ENCODE assay signal across 16 cellular contexts in genomic region chr2:98709530-98709929, GRCh38. TPM values are rescaled to one million over a fixed set of nuclear protein-coding genes. Genes with fewer than 3 reads are reported as not detected.
DNase-seq lines count a peak whose midpoint lies in the region; ATAC-seq, FAIRE-seq and TF ChIP-seq lines count a peak whose summit lies in the region.
"Had no signal": no experiment of that assay in that cellular context is flagged by ENCODE, and none has a peak within 500 bp of the region (broad histone marks: within the 10 kb centered on the region; RNA-seq: fewer than 3 reads in every experiment).

No MANE protein-coding gene starts in this region.

- no peaks in the 10 kb centered on the region for H3K27me3 Mint-ChIP-seq in activated naive CD4-positive, alpha-beta T cell treated with anti-CD3 and anti-CD28 coated beads for 36 hours (ENCODE audit: low read depth)
- H3K27me3 Mint-ChIP-seq in activated CD8-positive, alpha-beta T cell treated with anti-CD3 and anti-CD28 coated beads, Interleukin-2, amount 10 ng/mL, durations not matched to agents 7 days and 5 days (ENCODE audit: low read depth): no peaks in the 10 kb centered on the region

- in situ Hi-C loops in gastrocnemius medialis (cut with MboI; ENCODE audit: low sequenced_read_pairs in 4 of 4) (no loop called here), HAP-1 (cut with MboI; ENCODE audit: low sequenced_read_pairs) (no loop called here)

- CTCF ChIA-PET in activated naive CD4-positive, alpha-beta T cell treated with anti-CD3 and anti-CD28 coated beads for 36 hours (lab: Charles Lee): interaction anchor here (0.6 to 1.2 kb wide), 4 partner anchors 13 to 773 kb away, joined by 3 to 4 read pairs (median 4); no protein-coding TSS in a partner anchor
- CTCF ChIA-PET in activated CD8-positive, alpha-beta T cell treated with anti-CD3 and anti-CD28 coated beads, Interleukin-2, amount 10 ng/mL, durations not matched to agents 7 days and 5 days (lab: Charles Lee): interaction anchor here (0.9 to 1.3 kb wide), 4 partner anchors 8 to 60 kb away, joined by 3 to 6 read pairs (median 4); no protein-coding TSS in a partner anchor

- H3K9me3 Mint-ChIP-seq in activated naive CD4-positive, alpha-beta T cell treated with anti-CD3 and anti-CD28 coated beads for 36 hours: no peaks in the 10 kb centered on the region
- no peaks in the 10 kb centered on the region for H3K9me3 Mint-ChIP-seq in activated CD8-positive, alpha-beta T cell treated with anti-CD3 and anti-CD28 coated beads, Interleukin-2, amount 10 ng/mL, durations not matched to agents 7 days and 5 days (ENCODE audit: insufficient read depth)
- H3K9me3 Mint-ChIP-seq: activated T-helper 1 cell treated with anti-CD3 and anti-CD28 coated beads, Interleukin-12 subunit alpha, Interleukin-12 subunit beta, Interleukin-2, Interleukin-4 antibody, amounts not matched to agents 30 ng/mL and 10 ng/mL and 1 ng/mL, durations not matched to agents 14 hours and 24 hours and 36 hours; naive B cell had no signal

- POLR2A ChIA-PET in activated CD8-positive, alpha-beta T cell treated with anti-CD3 and anti-CD28 coated beads, Interleukin-2, amount 10 ng/mL, durations not matched to agents 7 days and 5 days (lab: Charles Lee): interaction anchor here (0.7 to 1.1 kb wide), 3 partner anchors 10 to 93 kb away, joined by 4 to 6 read pairs (median 4); no protein-coding TSS in a partner anchor

- intact Hi-C loops in activated naive CD4-positive, alpha-beta T cell treated with anti-CD3 and anti-CD28 coated beads for 36 hours (cut with micrococcal nuclease): loop anchor here (1.0 kb wide), 1 partner anchor 10 kb away; no protein-coding TSS in a partner anchor
- intact Hi-C loops in left ventricle myocardium inferior (cut with micrococcal nuclease): no loop called here
- intact Hi-C loops in gastrocnemius medialis (cut with DNase I; ENCODE audit: low total_unique reads): no loop called here

- TF ChIP-seq CTCF in left ventricle myocardium inferior (IDR thresholded peaks at IDR 0.05; ENCODE audit: borderline replicate concordance) (no peak), gastrocnemius medialis (IDR thresholded peaks at IDR 0.05 in 4 of 5, conservative IDR thresholded peaks at IDR 0.05 in 1 of 5) (no peak)

- H3K9me3 ChIP-seq in left ventricle myocardium inferior (replicated peaks): no peaks in the 10 kb centered on the region
- no peaks in the 10 kb centered on the region for H3K9me3 ChIP-seq in small intestine (ENCODE audit: control insufficient read depth, low read depth)
- no peaks in the 10 kb centered on the region for H3K9me3 ChIP-seq in gastrocnemius medialis
- H3K9me3 ChIP-seq in HAP-1: no peaks in the 10 kb centered on the region
- H3K9me3 ChIP-seq: esophagus squamous epithelium, SJCRH30 had no signal

- H3K4me1 ChIP-seq in left ventricle myocardium inferior (peaks cover 75% of the 10 kb centered on the region), small intestine (ENCODE audit: control insufficient read depth in 2 of 2, insufficient read depth in 1 of 2, low read depth in 1 of 2, low read length in 1 of 2) (peaks cover 15 to 17% of the 10 kb centered on the region in 2 donors), gastrocnemius medialis (peaks cover 0 to 25% of the 10 kb centered on the region in 2 donors), HAP-1 (no peaks in the 10 kb centered on the region)
- H3K4me1 ChIP-seq: SJCRH30 had no signal

- H3K4me3 Mint-ChIP-seq in activated naive CD4-positive, alpha-beta T cell treated with anti-CD3 and anti-CD28 coated beads for 36 hours: no peak overlapping the region
- no peak overlapping the region for H3K4me3 Mint-ChIP-seq in activated CD8-positive, alpha-beta T cell treated with anti-CD3 and anti-CD28 coated beads, Interleukin-2, amount 10 ng/mL, durations not matched to agents 7 days and 5 days
- H3K4me3 Mint-ChIP-seq: activated T-helper 1 cell treated with anti-CD3 and anti-CD28 coated beads, Interleukin-12 subunit alpha, Interleukin-12 subunit beta, Interleukin-2, Interleukin-4 antibody, amounts not matched to agents 30 ng/mL and 10 ng/mL and 1 ng/mL, durations not matched to agents 14 hours and 24 hours and 36 hours had no signal

- no peaks in the 10 kb centered on the region for H3K27me3 ChIP-seq in left ventricle myocardium inferior (ENCODE audit: low read depth)
- no peaks in the 10 kb centered on the region for H3K27me3 ChIP-seq in small intestine (ENCODE audit: control insufficient read depth in 2 of 2, insufficient read depth in 2 of 2, low read length in 2 of 2)
- H3K27me3 ChIP-seq in gastrocnemius medialis: no peaks in the 10 kb centered on the region
- no peaks in the 10 kb centered on the region for H3K27me3 ChIP-seq in HAP-1 (ENCODE audit: low read depth)
- H3K27me3 ChIP-seq: esophagus squamous epithelium, SJCRH30 had no signal

- DNase-seq in activated naive CD4-positive, alpha-beta T cell treated with anti-CD3 and anti-CD28 coated beads for 36 hours: no peak
- no peak for DNase-seq in activated naive CD4-positive, alpha-beta T cell (lab: John Stamatoyannopoulos, UW)
- no peak for DNase-seq in activated CD8-positive, alpha-beta T cell treated with anti-CD3 and anti-CD28 coated beads, Interleukin-2, amount 10 ng/mL, durations not matched to agents 7 days and 5 days
- no peak for DNase-seq in left ventricle myocardium inferior
- DNase-seq in superior temporal gyrus (ENCODE audit: extremely low spot score): peak; percentile 85
- no peak for DNase-seq in small intestine
- no peak for DNase-seq in gastrocnemius medialis
- no peak for DNase-seq in HAP-1 (ENCODE audit: low spot score in 2 of 2)
- DNase-seq: esophagus squamous epithelium, naive B cell, NCI-H1417 treated with DMSO at 0.1 percent for 48 hours, NCI-H526, SJCRH30 had no signal

- no peak for FAIRE-seq in small intestine (lab: Jason Lieb, UNC)
- FAIRE-seq: HTR-8/SVneo, urothelium cell line had no signal

- H3K27ac ChIP-seq in left ventricle myocardium inferior (replicated peaks) (peak overlapping the region; percentile 64), small intestine (ENCODE audit: low read depth in 1 of 2, low read length in 1 of 2) (no peak overlapping the region), gastrocnemius medialis (no peak overlapping the region)
- H3K27ac ChIP-seq: esophagus squamous epithelium, SJCRH30 had no signal

- no peaks in the 10 kb centered on the region for H3K36me3 ChIP-seq in left ventricle myocardium inferior
- H3K36me3 ChIP-seq in small intestine (ENCODE audit: control insufficient read depth in 2 of 2, insufficient read depth in 2 of 2, low read length in 2 of 2): no peaks in the 10 kb centered on the region
- no peaks in the 10 kb centered on the region for H3K36me3 ChIP-seq in gastrocnemius medialis
- no peaks in the 10 kb centered on the region for H3K36me3 ChIP-seq in HAP-1 (replicated peaks)
- H3K36me3 ChIP-seq: esophagus squamous epithelium, SJCRH30 had no signal

- TF ChIP-seq POLR2A in gastrocnemius medialis (IDR thresholded peaks at IDR 0.05): no peak

- no peak overlapping the region for H3K4me3 ChIP-seq in left ventricle myocardium inferior
- no peak overlapping the region for H3K4me3 ChIP-seq in small intestine (ENCODE audit: low read depth in 1 of 2, low read length in 2 of 2)
- H3K4me3 ChIP-seq in gastrocnemius medialis: no peak overlapping the region
- H3K4me3 ChIP-seq in HAP-1: no peak overlapping the region
- H3K4me3 ChIP-seq: esophagus squamous epithelium, SJCRH30 had no signal

- ATAC-seq in activated CD8-positive, alpha-beta T cell treated with anti-CD3 and anti-CD28 coated beads, Interleukin-2, amount 10 ng/mL, durations not matched to agents 7 days and 5 days: no peak
- no peak for ATAC-seq in gastrocnemius medialis

- peaks cover 7% of the 10 kb centered on the region for H3K36me3 Mint-ChIP-seq in activated naive CD4-positive, alpha-beta T cell treated with anti-CD3 and anti-CD28 coated beads for 36 hours (ENCODE audit: low read depth)
- H3K36me3 Mint-ChIP-seq in activated CD8-positive, alpha-beta T cell treated with anti-CD3 and anti-CD28 coated beads, Interleukin-2, amount 10 ng/mL, durations not matched to agents 7 days and 5 days (ENCODE audit: low read depth): peaks cover 49% of the 10 kb centered on the region
- H3K36me3 Mint-ChIP-seq: naive B cell had no signal

- H3K27ac Mint-ChIP-seq in activated naive CD4-positive, alpha-beta T cell treated with anti-CD3 and anti-CD28 coated beads for 36 hours: peak overlapping the region; percentile 64
- H3K27ac Mint-ChIP-seq in activated CD8-positive, alpha-beta T cell treated with anti-CD3 and anti-CD28 coated beads, Interleukin-2, amount 10 ng/mL, durations not matched to agents 7 days and 5 days: peak overlapping the region; percentile 3
- H3K27ac Mint-ChIP-seq: activated T-helper 1 cell treated with anti-CD3 and anti-CD28 coated beads, Interleukin-12 subunit alpha, Interleukin-12 subunit beta, Interleukin-2, Interleukin-4 antibody, amounts not matched to agents 30 ng/mL and 10 ng/mL and 1 ng/mL, durations not matched to agents 14 hours and 24 hours and 36 hours had no signal

- H3K4me1 Mint-ChIP-seq in activated naive CD4-positive, alpha-beta T cell treated with anti-CD3 and anti-CD28 coated beads for 36 hours (ENCODE audit: low read depth): peaks cover 81% of the 10 kb centered on the region
- H3K4me1 Mint-ChIP-seq in activated CD8-positive, alpha-beta T cell treated with anti-CD3 and anti-CD28 coated beads, Interleukin-2, amount 10 ng/mL, durations not matched to agents 7 days and 5 days (ENCODE audit: low read depth): peaks cover 67% of the 10 kb centered on the region

RNA-seq across cellular contexts. Expression of gene MGAT4A, which starts 21.4 kb away (rescaled TPM):
- total RNA-seq in activated naive CD4-positive, alpha-beta T cell treated with anti-CD3 and anti-CD28 coated beads for 36 hours: 10 to 100 TPM; 85.5 to 87.5 TPM
- 10 to 100 TPM; 73.4 to 76.2 TPM for total RNA-seq in activated CD8-positive, alpha-beta T cell treated with anti-CD3 and anti-CD28 coated beads, Interleukin-2, amount 10 ng/mL, durations not matched to agents 7 days and 5 days
- total RNA-seq in left ventricle myocardium inferior (18.4 TPM), gastrocnemius medialis (10 to 100 TPM in 3 of 4 donors, 1 to 10 TPM in 1; 4.2 to 14.1 (median 12.2) TPM)
- 10 to 100 TPM; 28.9 to 38.3 (median 35.8) TPM for polyA plus RNA-seq in small intestine
